Comparison of ENCODE assay signal across 1 cellular context in the genomic region with DNA sequence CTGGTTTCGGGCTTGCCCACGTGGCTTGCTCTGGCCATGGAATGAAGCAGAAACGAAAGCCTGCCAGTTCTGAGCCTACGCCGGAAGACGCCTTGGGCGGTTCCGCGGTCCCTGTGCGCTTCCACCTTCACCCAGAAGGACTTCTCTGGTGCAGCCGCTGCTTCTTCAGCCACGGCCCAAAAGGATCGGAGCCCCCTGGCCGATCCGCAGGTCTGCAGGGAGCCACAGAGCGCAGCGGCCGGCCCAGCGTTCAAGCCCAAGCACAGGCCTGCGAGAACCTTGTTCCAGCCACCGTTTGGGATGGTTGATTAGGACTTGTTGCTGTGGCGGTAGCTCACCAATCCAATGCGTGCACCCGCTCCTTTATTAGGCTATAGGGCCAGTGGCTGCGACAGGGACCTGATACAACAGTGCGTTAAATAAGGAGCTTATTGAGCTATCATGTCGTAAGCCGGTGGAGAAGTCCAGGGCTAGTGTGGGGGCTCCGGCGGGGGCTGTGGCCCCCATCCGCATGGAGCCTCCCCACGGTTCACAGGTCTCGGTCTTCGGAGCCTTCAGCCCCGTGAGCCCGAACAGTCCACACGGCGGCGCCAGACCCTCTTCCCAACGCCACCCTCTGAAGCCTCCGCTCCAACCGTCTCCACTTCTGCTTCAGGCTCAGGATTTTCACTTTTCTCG.
TF ChIP-seq lines count a peak whose summit lies in the region.

No MANE protein-coding gene starts in this region.

TF ChIP-seq in HepG2, 621 proteins besides CTCF, POLR2A, EP300 and RAD21 (continued from another document):
- TF ChIP-seq ZHX2 (IDR thresholded peaks at IDR 0.05; ENCODE audit: low read depth) (no peak), ZHX2 (CRISPR knock-in tag; IDR thresholded peaks at IDR 0.05; ENCODE audit: borderline replicate concordance) (no peak), ZNF703 (CRISPR knock-in tag; IDR thresholded peaks at IDR 0.05; ENCODE audit: borderline replicate concordance) (no peak), XRCC5 (optimal IDR thresholded peaks at IDR 0.05; ENCODE audit: low read length) (peak; percentile 41), ZNF589 (CRISPR knock-in tag; conservative IDR thresholded peaks at IDR 0.05) (no peak), STAG1 (CRISPR knock-in tag; IDR thresholded peaks at IDR 0.05) (peak; percentile 77), ZNF768 (CRISPR knock-in tag; IDR thresholded peaks at IDR 0.05) (no peak), HIVEP1 (CRISPR knock-in tag; IDR thresholded peaks at IDR 0.05) (no peak), ZFP1 (CRISPR knock-in tag; IDR thresholded peaks at IDR 0.05) (no peak), ZNF3 (CRISPR knock-in tag; IDR thresholded peaks at IDR 0.05) (no peak), ZNF547 (CRISPR knock-in tag; IDR thresholded peaks at IDR 0.05) (no peak), ZKSCAN8 (CRISPR knock-in tag; IDR thresholded peaks at IDR 0.05; ENCODE audit: borderline replicate concordance) (no peak), ZNF761 (CRISPR knock-in tag; conservative IDR thresholded peaks at IDR 0.05) (no peak), ZNF101 (CRISPR knock-in tag; IDR thresholded peaks at IDR 0.05; ENCODE audit: borderline replicate concordance, low read depth) (no peak), TEAD2 (CRISPR knock-in tag; IDR thresholded peaks at IDR 0.05) (no peak), ERF (CRISPR knock-in tag; IDR thresholded peaks at IDR 0.05) (0 out of 2 replicates have a peak, but pooled peaks have one; percentile 30), ARID2 (CRISPR knock-in tag; IDR thresholded peaks at IDR 0.05; ENCODE audit: borderline replicate concordance) (no peak), NCOR1 (IDR thresholded peaks at IDR 0.05; ENCODE audit: borderline replicate concordance, low read length) (no peak)
- TF ChIP-seq, protein P1, sequence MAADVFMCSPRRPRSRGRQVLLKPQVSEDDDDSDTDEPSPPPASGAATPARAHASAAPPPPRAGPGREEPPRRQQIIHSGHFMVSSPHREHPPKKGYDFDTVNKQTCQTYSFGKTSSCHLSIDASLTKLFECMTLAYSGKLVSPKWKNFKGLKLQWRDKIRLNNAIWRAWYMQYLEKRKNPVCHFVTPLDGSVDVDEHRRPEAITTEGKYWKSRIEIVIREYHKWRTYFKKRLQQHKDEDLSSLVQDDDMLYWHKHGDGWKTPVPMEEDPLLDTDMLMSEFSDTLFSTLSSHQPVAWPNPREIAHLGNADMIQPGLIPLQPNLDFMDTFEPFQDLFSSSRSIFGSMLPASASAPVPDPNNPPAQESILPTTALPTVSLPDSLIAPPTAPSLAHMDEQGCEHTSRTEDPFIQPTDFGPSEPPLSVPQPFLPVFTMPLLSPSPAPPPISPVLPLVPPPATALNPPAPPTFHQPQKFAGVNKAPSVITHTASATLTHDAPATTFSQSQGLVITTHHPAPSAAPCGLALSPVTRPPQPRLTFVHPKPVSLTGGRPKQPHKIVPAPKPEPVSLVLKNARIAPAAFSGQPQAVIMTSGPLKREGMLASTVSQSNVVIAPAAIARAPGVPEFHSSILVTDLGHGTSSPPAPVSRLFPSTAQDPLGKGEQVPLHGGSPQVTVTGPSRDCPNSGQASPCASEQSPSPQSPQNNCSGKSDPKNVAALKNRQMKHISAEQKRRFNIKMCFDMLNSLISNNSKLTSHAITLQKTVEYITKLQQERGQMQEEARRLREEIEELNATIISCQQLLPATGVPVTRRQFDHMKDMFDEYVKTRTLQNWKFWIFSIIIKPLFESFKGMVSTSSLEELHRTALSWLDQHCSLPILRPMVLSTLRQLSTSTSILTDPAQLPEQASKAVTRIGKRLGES (CRISPR knock-in tag; IDR thresholded peaks at IDR 0.05; ENCODE audit: borderline replicate concordance), result no peak
- TF ChIP-seq, protein P2, sequence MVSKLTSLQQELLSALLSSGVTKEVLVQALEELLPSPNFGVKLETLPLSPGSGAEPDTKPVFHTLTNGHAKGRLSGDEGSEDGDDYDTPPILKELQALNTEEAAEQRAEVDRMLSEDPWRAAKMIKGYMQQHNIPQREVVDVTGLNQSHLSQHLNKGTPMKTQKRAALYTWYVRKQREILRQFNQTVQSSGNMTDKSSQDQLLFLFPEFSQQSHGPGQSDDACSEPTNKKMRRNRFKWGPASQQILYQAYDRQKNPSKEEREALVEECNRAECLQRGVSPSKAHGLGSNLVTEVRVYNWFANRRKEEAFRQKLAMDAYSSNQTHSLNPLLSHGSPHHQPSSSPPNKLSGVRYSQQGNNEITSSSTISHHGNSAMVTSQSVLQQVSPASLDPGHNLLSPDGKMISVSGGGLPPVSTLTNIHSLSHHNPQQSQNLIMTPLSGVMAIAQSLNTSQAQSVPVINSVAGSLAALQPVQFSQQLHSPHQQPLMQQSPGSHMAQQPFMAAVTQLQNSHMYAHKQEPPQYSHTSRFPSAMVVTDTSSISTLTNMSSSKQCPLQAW (CRISPR knock-in tag; IDR thresholded peaks at IDR 0.05), result 0 out of 2 replicates have a peak, but pooled peaks have one; percentile 52
